20 cellular contexts compared by ENCODE assay signal in the genomic region with DNA sequence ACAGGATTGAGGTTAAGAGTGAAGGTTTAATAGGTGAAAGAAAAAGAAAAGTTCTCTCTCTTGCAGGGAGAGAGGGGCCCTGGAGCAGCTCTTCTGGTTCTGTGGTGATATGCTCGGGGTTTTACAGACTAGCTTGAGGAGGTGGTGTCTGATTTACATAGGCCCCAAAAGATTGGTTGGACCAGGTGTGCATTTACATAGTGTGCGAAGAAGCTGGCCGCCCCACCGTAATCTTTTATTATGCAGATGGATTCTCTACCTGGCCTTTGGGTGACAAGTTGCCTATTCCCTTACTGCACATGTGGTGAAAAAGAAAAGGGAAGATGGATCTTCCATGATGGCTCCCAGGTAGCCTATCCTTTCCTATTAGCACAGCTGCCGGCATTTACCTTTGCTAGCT.
"Had no signal": no experiment of that assay in that cellular context is flagged by ENCODE, and none has a peak within 500 bp of the region (broad histone marks: within the 10 kb centered on the region; RNA-seq: fewer than 3 reads in every experiment).

No MANE protein-coding gene starts in this region.

- H3K9me3 Mint-ChIP-seq: naive B cell; nephron; stimulated activated memory B cell treated with anti-CD40 and anti-IgM and Interleukin-4, amounts not matched to agents 10 μg/mL and 1 μg/mL and 100 μg/mL, for 72 hours; stimulated activated naive CD8-positive, alpha-beta T cell treated with anti-CD3 and anti-CD28 coated beads, Interleukin-15, amount 100 ng/mL, for 72 hours had no signal

- ATAC-seq: gastrocnemius medialis; heart right ventricle; sciatic nerve; stimulated activated memory B cell treated with anti-CD40 and anti-IgM and Interleukin-4, amounts not matched to agents 10 μg/mL and 1 μg/mL and 100 μg/mL, for 72 hours; stimulated activated naive CD8-positive, alpha-beta T cell treated with anti-CD3 and anti-CD28 coated beads, Interleukin-15, amount 100 ng/mL, for 72 hours; upper lobe of right lung had no signal

- H3K27me3 ChIP-seq: gastrocnemius medialis, heart right ventricle, spleen, testis, tibial nerve, upper lobe of right lung had no signal

- H3K4me3 Mint-ChIP-seq: naive B cell; nephron; stimulated activated memory B cell treated with anti-CD40 and anti-IgM and Interleukin-4, amounts not matched to agents 10 μg/mL and 1 μg/mL and 100 μg/mL, for 72 hours; stimulated activated naive CD8-positive, alpha-beta T cell treated with anti-CD3 and anti-CD28 coated beads, Interleukin-15, amount 100 ng/mL, for 72 hours had no signal

- H3K36me3 Mint-ChIP-seq: naive B cell; stimulated activated memory B cell treated with anti-CD40 and anti-IgM and Interleukin-4, amounts not matched to agents 10 μg/mL and 1 μg/mL and 100 μg/mL, for 72 hours had no signal

- H3K36me3 ChIP-seq: esophagus muscularis mucosa, gastrocnemius medialis, heart right ventricle, spleen, tibial nerve, upper lobe of right lung had no signal

- H3K4me1 ChIP-seq: esophagus muscularis mucosa, gastrocnemius medialis, heart right ventricle, spleen, testis, tibial nerve, upper lobe of right lung had no signal

- H3K27ac Mint-ChIP-seq: nephron; stimulated activated memory B cell treated with anti-CD40 and anti-IgM and Interleukin-4, amounts not matched to agents 10 μg/mL and 1 μg/mL and 100 μg/mL, for 72 hours; stimulated activated naive CD8-positive, alpha-beta T cell treated with anti-CD3 and anti-CD28 coated beads, Interleukin-15, amount 100 ng/mL, for 72 hours had no signal

- H3K27ac ChIP-seq: epithelial cell of prostate, esophagus muscularis mucosa, gastrocnemius medialis, heart right ventricle, spleen, testis, tibial nerve, upper lobe of right lung had no signal

- H3K4me3 ChIP-seq: esophagus muscularis mucosa, gastrocnemius medialis, heart right ventricle, spleen, testis, tibial nerve, upper lobe of right lung had no signal

- H3K4me1 Mint-ChIP-seq: naive B cell; nephron; stimulated activated memory B cell treated with anti-CD40 and anti-IgM and Interleukin-4, amounts not matched to agents 10 μg/mL and 1 μg/mL and 100 μg/mL, for 72 hours; stimulated activated naive CD8-positive, alpha-beta T cell treated with anti-CD3 and anti-CD28 coated beads, Interleukin-15, amount 100 ng/mL, for 72 hours had no signal

- DNase-seq: effector memory CD4-positive, alpha-beta T cell; gastrocnemius medialis; heart right ventricle; hypothalamus; kidney glomerular epithelial cell; mesendoderm; naive B cell; spleen; stimulated activated CD4-positive, alpha-beta T cell treated with anti-CD3 and anti-CD28 coated beads, Interleukin-15, amount 100 ng/mL, for 24 hours; stimulated activated CD4-positive, alpha-beta T cell treated with anti-CD3 and anti-CD28 coated beads, Interleukin-1b, Interleukin-23, amount 100 ng/mL, for 48 hours; stimulated activated CD4-positive, alpha-beta T cell treated with anti-CD3 and anti-CD28 coated beads, Interleukin-4, amount 100 ng/mL, for 24 hours; stimulated activated naive CD8-positive, alpha-beta T cell treated with anti-CD3 and anti-CD28 coated beads, Interleukin-15, amount 100 ng/mL, for 72 hours; testis; upper lobe of right lung had no signal

- H3K27me3 Mint-ChIP-seq: naive B cell; stimulated activated memory B cell treated with anti-CD40 and anti-IgM and Interleukin-4, amounts not matched to agents 10 μg/mL and 1 μg/mL and 100 μg/mL, for 72 hours; stimulated activated naive CD8-positive, alpha-beta T cell treated with anti-CD3 and anti-CD28 coated beads, Interleukin-15, amount 100 ng/mL, for 72 hours had no signal

- H3K9me3 ChIP-seq: esophagus muscularis mucosa, gastrocnemius medialis, heart right ventricle, spleen, testis, tibial nerve, upper lobe of right lung had no signal
